In genomic region chr1:70410604-70411359, GRCh38 we compare ENCODE assay signal across 8 cellular contexts. TPM values are rescaled to one million over a fixed set of nuclear protein-coding genes. Genes with fewer than 3 reads are reported as not detected.
DNase-seq lines count a peak whose midpoint lies in the region; ATAC-seq and TF ChIP-seq lines count a peak whose summit lies in the region.

Gene CTH, plus strand, starts transcription at chr1:70411268. Its CDS starts 148 bp downstream, at chr1:70411416.

- H3K36me3 Mint-ChIP-seq in activated CD4-positive, alpha-beta memory T cell treated with anti-CD3 and anti-CD28 coated beads, Interleukin-2, amount 10 ng/mL, durations not matched to agents 7 days and 5 days (ENCODE audit: low read depth), result no peaks in the 10 kb centered on the region

- H3K36me3 ChIP-seq in right lobe of liver, result peaks cover 0 to 9% (median under 1%) of the 10 kb centered on the region in 4 donors

- POLR2A ChIA-PET in activated CD4-positive, alpha-beta memory T cell treated with anti-CD3 and anti-CD28 coated beads, Interleukin-2, amount 10 ng/mL, durations not matched to agents 7 days and 5 days (lab: Charles Lee), result interaction anchor here (0.6 to 7.0 kb wide), 22 partner anchors 9 to 670 kb away, joined by 3 to 182 read pairs (median 4); partner anchors contain the start of genes ANKRD13C, LRRC40, SRSF11 and ZRANB2

- CTCF ChIA-PET in activated CD4-positive, alpha-beta memory T cell treated with anti-CD3 and anti-CD28 coated beads, Interleukin-2, amount 10 ng/mL, durations not matched to agents 7 days and 5 days (lab: Charles Lee), result interaction anchor here (0.8 to 3.7 kb wide), 3 partner anchors 13 to 96 kb away, joined by 3 to 25 read pairs (median 3); partner anchors contain the start of gene ANKRD13C

- H3K4me3 ChIP-seq in dorsolateral prefrontal cortex (peak within 1 kb of the TSS; percentile 55 to 95 (median 83)), right lobe of liver (peak within 1 kb of the TSS; percentile 66 to 68 (median 68))

- TF ChIP-seq POLR2A in right lobe of liver (IDR thresholded peaks at IDR 0.05), result peak; percentile 98

- H3K27me3 ChIP-seq in dorsolateral prefrontal cortex, result no peaks in the 10 kb centered on the region
- no peaks in the 10 kb centered on the region for H3K27me3 ChIP-seq in right lobe of liver

- ATAC-seq in GM19397 (IDR thresholded peaks at IDR 0.05; ENCODE audit: unreplicated experiment), result peak; percentile 98
- peak; percentile 96 for ATAC-seq in HG03571 (IDR thresholded peaks at IDR 0.05; ENCODE audit: unreplicated experiment)
- ATAC-seq in right lobe of liver, result peak; percentile 85 to 98 (median 94)

- H3K9me3 ChIP-seq in right lobe of liver, result no peaks in the 10 kb centered on the region

- peaks cover 4% of the 10 kb centered on the region for H3K27me3 Mint-ChIP-seq in activated CD4-positive, alpha-beta memory T cell treated with anti-CD3 and anti-CD28 coated beads, Interleukin-2, amount 10 ng/mL, durations not matched to agents 7 days and 5 days

- intact Hi-C loops in dorsolateral prefrontal cortex (cut with DNase I) (loop anchor here (1.0 to 5.0 kb wide), 4 partner anchors 47 to 189 kb away; partner anchors contain the start of genes ANKRD13C (in 2 of the 2) and SRSF11 (in 2 of the 2)), right lobe of liver (cut with DNase I) (no loop called here)

- peaks cover 0 to 13% (median under 1%) of the 10 kb centered on the region in 4 donors for H3K4me1 ChIP-seq in right lobe of liver

- H3K9me3 Mint-ChIP-seq in activated CD4-positive, alpha-beta memory T cell treated with anti-CD3 and anti-CD28 coated beads, Interleukin-2, amount 10 ng/mL, durations not matched to agents 7 days and 5 days, result no peaks in the 10 kb centered on the region

- TF ChIP-seq CTCF in dorsolateral prefrontal cortex (IDR thresholded peaks at IDR 0.05 in 54 of 56, conservative IDR thresholded peaks at IDR 0.05 in 2 of 56; ENCODE audit: low read depth in 1 of 56, partially characterized antibody in 56 of 56), result peak in 21 of 56 donors; percentile 6 to 41 (median 22)
- no peak for TF ChIP-seq CTCF in right lobe of liver (IDR thresholded peaks at IDR 0.05)

- H3K27ac Mint-ChIP-seq in activated CD4-positive, alpha-beta memory T cell treated with anti-CD3 and anti-CD28 coated beads, Interleukin-2, amount 10 ng/mL, durations not matched to agents 7 days and 5 days, result peak within 1 kb of the TSS; percentile 84

- WGBS in right lobe of liver (ENCODE audit: insufficient coverage, low coverage, low lambda C conversion rate, missing lambda C conversion rate), result 0% methylated on average over 22 of the region's 48 CpGs

- H3K4me3 Mint-ChIP-seq in activated CD4-positive, alpha-beta memory T cell treated with anti-CD3 and anti-CD28 coated beads, Interleukin-2, amount 10 ng/mL, durations not matched to agents 7 days and 5 days, result peak within 1 kb of the TSS; percentile 84

- peaks cover 26% of the 10 kb centered on the region for H3K4me1 Mint-ChIP-seq in activated CD4-positive, alpha-beta memory T cell treated with anti-CD3 and anti-CD28 coated beads, Interleukin-2, amount 10 ng/mL, durations not matched to agents 7 days and 5 days

- peak; percentile 96 for DNase-seq in CD1c-positive myeloid dendritic cell (ENCODE audit: extremely low spot score)
- DNase-seq in NCI-H82 (lab: John Stamatoyannopoulos, UW), result peak; percentile 99
- peak; percentile 94 for DNase-seq in activated CD4-positive, alpha-beta memory T cell treated with anti-CD3 and anti-CD28 coated beads, Interleukin-2, amount 10 ng/mL, durations not matched to agents 7 days and 5 days
- DNase-seq in dorsolateral prefrontal cortex, result peak; percentile 95 to 99 (median 98)
- DNase-seq in right lobe of liver, result peak; percentile 97 to 98 (median 98)
- DNase-seq in stimulated activated CD4-positive, alpha-beta T cell treated with anti-CD3 and anti-CD28 coated beads, Interleukin-4, amount 100 ng/mL, for 4 hours, result peak; percentile 85 to 88

- H3K27ac ChIP-seq in dorsolateral prefrontal cortex, result peak within 1 kb of the TSS; percentile 52 to 98 (median 94)
- peak within 1 kb of the TSS; percentile 89 to 98 (median 98) for H3K27ac ChIP-seq in right lobe of liver

RNA-seq across cellular contexts. Expression of gene CTH, which starts in this region (rescaled TPM):
- 10 to 100 TPM; 14.6 to 16.6 TPM for total RNA-seq in activated CD4-positive, alpha-beta memory T cell treated with anti-CD3 and anti-CD28 coated beads, Interleukin-2, amount 10 ng/mL, durations not matched to agents 7 days and 5 days
- total RNA-seq in dorsolateral prefrontal cortex, result 10 to 100 TPM in 57 of 120 experiments, 1 to 10 TPM in 63; 6.0 to 18.7 (median 9.8) TPM
- total RNA-seq in right lobe of liver, result 10 to 100 TPM; 32.3 to 85.7 (median 49.0) TPM

Comparison
In these comparisons a context has a peak if more than half of its experiments do, and no peak if none do; other contexts are left out.
1. Peak in every context shown above with its lines: DNase-seq, ATAC-seq, H3K4me3 ChIP-seq and H3K27ac ChIP-seq.
2. intact Hi-C loops: an anchor here in dorsolateral prefrontal cortex (1.0 to 5.0 kb wide); none called in right lobe of liver.